30 cellular contexts compared by ENCODE assay signal in the genomic region with DNA sequence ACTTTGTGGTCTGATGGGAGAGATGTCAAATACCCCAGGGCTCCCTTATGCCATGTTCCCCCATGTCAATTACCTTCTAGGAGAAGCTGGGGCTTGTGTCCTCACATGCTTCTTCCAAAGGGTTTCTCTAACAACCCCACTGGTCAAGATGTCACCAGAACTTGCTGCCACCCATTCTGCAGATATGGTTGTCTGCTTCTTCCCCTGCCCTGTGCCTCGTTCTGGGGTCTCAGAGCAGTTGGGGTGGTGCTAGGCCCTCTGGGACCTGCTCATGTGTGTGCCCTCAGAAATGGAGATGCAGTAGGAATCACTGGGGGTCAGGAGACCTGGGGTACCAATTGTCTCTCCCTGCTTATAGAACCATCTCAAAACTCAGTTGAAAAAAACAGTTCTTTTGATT.
A peak's percentile ranks its signal among the peaks of the same experiment; 100 is the strongest.
DNase-seq lines count a peak whose midpoint lies in the region; FAIRE-seq and TF ChIP-seq lines count a peak whose summit lies in the region.
"Had no signal": no experiment of that assay in that cellular context is flagged by ENCODE, and none has a peak within 500 bp of the region (broad histone marks: within the 10 kb centered on the region; RNA-seq: fewer than 3 reads in every experiment).

No MANE protein-coding gene starts in this region.

- H3K36me3 ChIP-seq in BE2C (no peaks in the 10 kb centered on the region; the same call in 1 of the 2 replicates), SJCRH30 (no peaks in the 10 kb centered on the region)
- H3K36me3 ChIP-seq: BLaER1; BLaER1 treated with 17β-estradiol and CSF1 and Interleukin-3, amounts not matched to agents 10 nM and 100 nM had no signal

- H3K27me3 ChIP-seq in BE2C (no peaks in the 10 kb centered on the region), SJCRH30 (no peaks in the 10 kb centered on the region)
- H3K27me3 ChIP-seq: BLaER1; BLaER1 treated with 17β-estradiol and CSF1 and Interleukin-3, amounts not matched to agents 10 nM and 100 nM had no signal

- no peak for TF ChIP-seq CTCF in BE2C (IDR thresholded peaks at IDR 0.05; ENCODE audit: low read depth, low read length)

- no peak overlapping the region for H3K4me3 ChIP-seq in BE2C (ENCODE audit: low read depth, low read length)
- H3K4me3 ChIP-seq in SJCRH30: no peak overlapping the region
- H3K4me3 ChIP-seq: A549; BLaER1; BLaER1 treated with 17β-estradiol and CSF1 and Interleukin-3, amounts not matched to agents 10 nM and 100 nM had no signal

- peak overlapping the region; percentile 60 for H3K27ac ChIP-seq in SJCRH30
- H3K27ac ChIP-seq: 22Rv1; A549; BLaER1; BLaER1 treated with 17β-estradiol and CSF1 and Interleukin-3, amounts not matched to agents 10 nM and 100 nM; C4-2B had no signal

- no peak for FAIRE-seq in GM19239 (lab: Jason Lieb, UNC)
- FAIRE-seq: A204.1, A549, D721Med had no signal

- H3K9me3 ChIP-seq in BE2C (peaks cover 77% of the 10 kb centered on the region), SJCRH30 (replicated peaks) (peaks cover 38% of the 10 kb centered on the region)
- H3K9me3 ChIP-seq: A549 had no signal

- peaks cover 9% of the 10 kb centered on the region for H3K4me1 ChIP-seq in BE2C
- H3K4me1 ChIP-seq in SJCRH30: peaks cover 57% of the 10 kb centered on the region
- H3K4me1 ChIP-seq: A549, BLaER1, Caco-2 had no signal

- DNase-seq in BE2C (peak; percentile 98), SJCRH30 (no peak), kidney glomerular epithelial cell (lab: John Stamatoyannopoulos, UW) (no peak), GM19239 (ENCODE audit: insufficient read length, low spot score) (no peak)
- DNase-seq: 8988T; ACHN; AML-193; C1 segment of cervical spinal cord; Caco-2; Calu3; CD4-positive, alpha-beta memory T cell; CD4-positive, alpha-beta T cell; CD4-positive, CD25-positive, alpha-beta regulatory T cell; CD8-positive, alpha-beta memory T cell; CD8-positive, alpha-beta T cell; COR-L47; DMS 273 treated with DMSO at 0.1 percent for 48 hours; DMS153; DMS53; DMS79; DMS79 treated with DMSO at 0.1 percent for 48 hours; DND-41; EL had no signal
